1 cellular context compared by ENCODE assay signal in genomic region chr2:84999467-85000064, GRCh38.
TF ChIP-seq lines count a peak whose summit lies in the region.

No MANE protein-coding gene starts in this region.

TF ChIP-seq in WTC11, 78 proteins besides CTCF, POLR2A, EP300 and RAD21 (continued from another document):
- no peak for TF ChIP-seq ZNF425 (CRISPR knock-in tag; conservative IDR thresholded peaks at IDR 0.05)
